Comparison of ENCODE assay signal across 8 cellular contexts in the genomic region with DNA sequence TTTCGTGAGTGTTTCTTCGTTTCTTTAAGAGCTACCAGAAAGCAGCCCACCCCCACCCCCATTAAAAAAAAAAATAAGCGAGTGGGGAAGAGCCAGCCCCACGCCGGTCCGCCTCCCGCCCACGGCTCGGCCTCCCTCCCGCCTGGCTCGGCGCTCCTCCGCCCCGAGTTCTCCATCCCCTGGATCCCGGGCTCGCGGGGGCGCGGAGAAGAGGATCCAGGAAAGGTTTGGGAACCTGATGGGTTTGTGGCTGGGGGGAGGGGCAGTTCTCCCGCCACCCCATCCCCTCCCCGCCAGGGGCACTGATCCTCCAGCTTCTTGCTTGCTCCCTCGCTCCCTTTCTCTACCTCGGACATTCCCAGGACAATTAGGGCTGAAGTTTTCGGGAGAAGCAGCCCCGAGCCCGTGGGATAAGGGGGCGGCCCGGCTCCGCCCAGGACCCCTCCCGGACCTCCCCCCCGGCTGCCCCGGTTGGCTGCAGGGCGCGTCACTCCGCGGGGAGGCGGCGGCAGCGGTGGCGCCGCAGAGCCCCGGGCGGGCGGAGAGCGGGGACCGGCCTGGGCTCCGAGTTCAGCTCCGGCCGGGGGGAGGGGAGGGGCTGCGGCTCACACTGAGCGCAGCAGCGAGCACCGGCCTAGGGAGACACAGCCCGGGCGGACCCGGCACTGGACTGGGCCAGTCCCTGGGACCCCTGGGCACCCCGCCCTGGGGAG. TPM values are rescaled to one million over a fixed set of nuclear protein-coding genes. Genes with fewer than 3 reads are reported as not detected.
DNase-seq lines count a peak whose midpoint lies in the region; ATAC-seq and TF ChIP-seq lines count a peak whose summit lies in the region.

No MANE protein-coding gene starts in this region.

- TF ChIP-seq CTCF in fibroblast of villous mesenchyme (IDR thresholded peaks at IDR 0.05; ENCODE audit: insufficient read depth, low read depth, low read length) = peak; percentile 6

- H3K9me3 ChIP-seq in ES-I3 (ENCODE audit: control insufficient read depth, insufficient read depth, low read length) = no peaks in the 10 kb centered on the region

- DNase-seq in NCI-H82 treated with DMSO at 0.1 percent for 48 hours (lab: John Stamatoyannopoulos, UW; ENCODE audit: unreplicated experiment) (peak; percentile 50), fibroblast of villous mesenchyme (ENCODE audit: low read depth) (peak; percentile 78), nucleus accumbens (lab: John Stamatoyannopoulos, UW) (peak in 55 of 56 donors; percentile 43 to 95 (median 88)), cerebellar cortex (ENCODE audit: low spot score) (no peak), MV-4-11 (lab: John Stamatoyannopoulos, UW) (no peak)

- no peak for ATAC-seq in HG03025 (IDR thresholded peaks at IDR 0.05; ENCODE audit: low FRiP score, unreplicated experiment)
- ATAC-seq in HG02870 (IDR thresholded peaks at IDR 0.05; ENCODE audit: unreplicated experiment) = no peak

- peaks cover 18% of the 10 kb centered on the region; the same call in 1 of the 2 replicates for H3K4me1 ChIP-seq in ES-I3 (ENCODE audit: insufficient read depth, low read length)

- peak overlapping the region; percentile 64 for H3K4me3 ChIP-seq in fibroblast of villous mesenchyme (ENCODE audit: low read depth, low read length)

- no peaks in the 10 kb centered on the region for H3K36me3 ChIP-seq in ES-I3 (ENCODE audit: insufficient read depth, low read length)

- peak overlapping the region; percentile 86 for H3K9ac ChIP-seq in ES-I3 (ENCODE audit: low read depth, low read length)

RNA-seq across cellular contexts. Expression of a gene that starts 1.0 kb away (rescaled TPM):
- total RNA-seq in fibroblast of villous mesenchyme = 3.5 and 4.5 TPM in 2 replicates

Comparison
In these comparisons a context has a peak if more than half of its experiments do, and no peak if none do; other contexts are left out.
1. DNase-seq: peak in NCI-H82 treated with DMSO at 0.1 percent for 48 hours (single experiment), fibroblast of villous mesenchyme (single experiment) and nucleus accumbens (55 of 56); none in cerebellar cortex (single experiment) and MV-4-11 (single experiment).